Comparison of ENCODE assay signal across 31 cellular contexts in the genomic region with DNA sequence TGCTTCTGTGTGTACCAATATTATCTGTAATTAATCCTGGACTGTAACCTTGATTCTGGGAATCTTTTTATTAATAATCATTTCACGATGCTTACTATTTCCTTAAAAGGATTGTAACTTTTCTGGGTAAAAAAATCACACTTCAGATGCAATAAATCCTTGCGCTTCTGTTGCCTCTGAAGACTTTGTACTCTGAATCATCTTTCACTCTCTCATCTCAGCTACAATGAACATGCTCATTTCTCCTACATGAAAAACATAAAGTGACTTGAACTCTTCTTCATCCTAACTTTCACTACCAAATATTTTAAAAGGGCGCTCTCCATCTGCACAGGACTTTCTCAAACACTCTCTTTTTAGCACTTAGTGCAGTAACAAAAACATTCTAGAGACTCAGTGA. TPM values are rescaled to one million over a fixed set of nuclear protein-coding genes. Genes with fewer than 3 reads are reported as not detected.
"Had no signal": no experiment of that assay in that cellular context is flagged by ENCODE, and none has a peak within 500 bp of the region (broad histone marks: within the 10 kb centered on the region; RNA-seq: fewer than 3 reads in every experiment).

No MANE protein-coding gene starts in this region.

- H3K9me3 ChIP-seq: colonic mucosa, esophagus squamous epithelium, gastrocnemius medialis, heart right ventricle, left lung, lower lobe of right lung had no signal

- H3K36me3 Mint-ChIP-seq: immature natural killer cell; mesothelial cell of epicardium; naive thymus-derived CD4-positive, alpha-beta T cell had no signal

- H3K4me1 ChIP-seq: colonic mucosa, esophagus squamous epithelium, gastrocnemius medialis, heart right ventricle, left lung, lower lobe of right lung had no signal

- H3K4me1 Mint-ChIP-seq: endodermal cell, immature natural killer cell, mesothelial cell of epicardium had no signal

- FAIRE-seq: endometrium, kidney had no signal

- H3K9me3 Mint-ChIP-seq: dendritic cell treated with granulocyte-macrophage colony-stimulating factor and Interleukin-4, amounts not matched to agents 40 ng/mL and 50 ng/mL, for 4 days; effector memory CD8-positive, alpha-beta T cell; endodermal cell; immature natural killer cell; mesothelial cell of epicardium had no signal

- DNase-seq: colonic mucosa; cortex of kidney; effector CD8-positive, alpha-beta T cell; effector memory CD8-positive, alpha-beta T cell; endodermal cell; erythroblast; esophagus squamous epithelium; foreskin fibroblast; foreskin melanocyte; gastrocnemius medialis; glutamatergic neuron; head of caudate nucleus; heart right ventricle; hypothalamus; immature natural killer cell; islet precursor cell; kidney; kidney glomerular epithelial cell; left lung; left ventricle myocardium superior; lower lobe of right lung; mesenchymal stem cell; naive thymus-derived CD4-positive, alpha-beta T cell had no signal

- H3K4me3 ChIP-seq: colonic mucosa, esophagus squamous epithelium, gastrocnemius medialis, heart right ventricle, left lung, lower lobe of right lung had no signal

- H3K36me3 ChIP-seq: colonic mucosa, esophagus squamous epithelium, gastrocnemius medialis, heart right ventricle, left lung, lower lobe of right lung had no signal

- ATAC-seq: effector memory CD8-positive, alpha-beta T cell; esophagus mucosa; gastrocnemius medialis; heart right ventricle; left lung; left ventricle myocardium superior; lower lobe of right lung; naive thymus-derived CD4-positive, alpha-beta T cell had no signal

- H3K4me3 Mint-ChIP-seq: dendritic cell treated with granulocyte-macrophage colony-stimulating factor and Interleukin-4, amounts not matched to agents 40 ng/mL and 50 ng/mL, for 4 days; effector memory CD8-positive, alpha-beta T cell; endodermal cell; immature natural killer cell; mesothelial cell of epicardium; naive thymus-derived CD4-positive, alpha-beta T cell had no signal

- H3K27ac Mint-ChIP-seq: dendritic cell treated with granulocyte-macrophage colony-stimulating factor and Interleukin-4, amounts not matched to agents 40 ng/mL and 50 ng/mL, for 4 days; effector memory CD8-positive, alpha-beta T cell; endodermal cell; immature natural killer cell; mesothelial cell of epicardium; naive thymus-derived CD4-positive, alpha-beta T cell had no signal

- H3K27me3 ChIP-seq: colonic mucosa, esophagus squamous epithelium, gastrocnemius medialis, left lung had no signal

- H3K27ac ChIP-seq: colonic mucosa, epithelial cell of prostate, esophagus squamous epithelium, gastrocnemius medialis, heart right ventricle, left lung, lower lobe of right lung had no signal

RNA-seq across cellular contexts. Expression of gene GDA, which starts 50.0 kb away (rescaled TPM):
- total RNA-seq: dermis microvascular lymphatic vessel endothelial cell; glomerular endothelial cell; lung microvascular endothelial cell; naive thymus-derived CD4-positive, alpha-beta T cell had no signal
- polyA plus RNA-seq: immature natural killer cell; naive thymus-derived CD4-positive, alpha-beta T cell had no signal
